9 cellular contexts compared by ENCODE assay signal in genomic region chr6:151240861-151241642, GRCh38. TPM values are rescaled to one million over a fixed set of nuclear protein-coding genes. Genes with fewer than 3 reads are reported as not detected.
DNase-seq lines count a peak whose midpoint lies in the region; ATAC-seq, FAIRE-seq and TF ChIP-seq lines count a peak whose summit lies in the region.
"Had no signal": no experiment of that assay in that cellular context is flagged by ENCODE, and none has a peak within 500 bp of the region (broad histone marks: within the 10 kb centered on the region; RNA-seq: fewer than 3 reads in every experiment).

No MANE protein-coding gene starts in this region.

- peak; percentile 35 for ATAC-seq in activated CD4-positive, alpha-beta T cell treated with anti-CD3 and anti-CD28 coated beads for 36 hours
- peak; percentile 14 for ATAC-seq in central memory CD8-positive, alpha-beta T cell (replicated peaks; ENCODE audit: extremely low read depth, poor library complexity, severe bottlenecking)

- TF ChIP-seq CTCF in kidney (IDR thresholded peaks at IDR 0.05; ENCODE audit: borderline replicate concordance, extremely low read depth, insufficient read depth) = no peak

- intact Hi-C loops in activated CD4-positive, alpha-beta T cell treated with anti-CD3 and anti-CD28 coated beads for 36 hours (cut with DNase I, micrococcal nuclease) = loop anchor here (1.0 kb wide), 2 partner anchors 83 to 149 kb away; no protein-coding TSS in a partner anchor
- intact Hi-C loops in kidney (cut with DNase I) = no loop called here

- 2% methylated on average over 60 to 63 of the region's 63 CpGs for WGBS in small intestine, 3 donors

- POLR2A ChIA-PET in activated CD4-positive, alpha-beta T cell treated with anti-CD3 and anti-CD28 coated beads for 36 hours (lab: Charles Lee) = interaction anchor here (0.7 kb wide), 1 partner anchor 40 kb away, joined by 4 read pairs; no protein-coding TSS in a partner anchor

- DNase-seq in activated CD4-positive, alpha-beta T cell treated with anti-CD3 and anti-CD28 coated beads for 36 hours = peak; percentile 39
- DNase-seq in activated CD4-positive, alpha-beta T cell treated with anti-CD3 and anti-CD28 coated beads for 4 hours = no peak
- DNase-seq in NT2/D1 (ENCODE audit: low read depth, low spot score) (peak; percentile 25), kidney (peak; percentile 86), small intestine (peak; percentile 8), cortex of kidney (lab: John Stamatoyannopoulos, UW) (no peak), LoVo (ENCODE audit: low spot score) (no peak)
- DNase-seq in central memory CD8-positive, alpha-beta T cell (ENCODE audit: low spot score in 2 of 2) = no peak

- peaks cover 62% of the 10 kb centered on the region for H3K27me3 Mint-ChIP-seq in activated CD4-positive, alpha-beta T cell treated with anti-CD3 and anti-CD28 coated beads for 36 hours
- peaks cover 78% of the 10 kb centered on the region for H3K27me3 Mint-ChIP-seq in central memory CD8-positive, alpha-beta T cell

- H3K36me3 Mint-ChIP-seq in activated CD4-positive, alpha-beta T cell treated with anti-CD3 and anti-CD28 coated beads for 36 hours (ENCODE audit: low read depth) = no peaks in the 10 kb centered on the region
- no peaks in the 10 kb centered on the region for H3K36me3 Mint-ChIP-seq in central memory CD8-positive, alpha-beta T cell (ENCODE audit: insufficient read depth)

- H3K27me3 ChIP-seq in NT2/D1 (ENCODE audit: insufficient read depth, insufficient read length) (peaks cover 6% of the 10 kb centered on the region), small intestine (ENCODE audit: control insufficient read depth in 2 of 2, insufficient read depth in 2 of 2, low read length in 2 of 2) (peaks cover 7 to 8% of the 10 kb centered on the region in 2 donors)

- no peak overlapping the region for H3K27ac Mint-ChIP-seq in activated CD4-positive, alpha-beta T cell treated with anti-CD3 and anti-CD28 coated beads for 36 hours
- H3K27ac Mint-ChIP-seq in central memory CD8-positive, alpha-beta T cell (ENCODE audit: low read depth) = no peak overlapping the region
- H3K27ac Mint-ChIP-seq: activated naive CD4-positive, alpha-beta T cell treated with anti-CD3 and anti-CD28 coated beads, Interleukin-2, amount 50 U/mL, for 72 hours had no signal

- peak overlapping the region; percentile 76 for H3K9ac ChIP-seq in NT2/D1 (ENCODE audit: insufficient read length, low read depth)
- peak overlapping the region; percentile 52 for H3K9ac ChIP-seq in kidney (ENCODE audit: low read length in 2 of 2)

- H3K4me3 Mint-ChIP-seq in activated CD4-positive, alpha-beta T cell treated with anti-CD3 and anti-CD28 coated beads for 36 hours = peak overlapping the region; percentile 51
- peak overlapping the region; percentile 37 for H3K4me3 Mint-ChIP-seq in central memory CD8-positive, alpha-beta T cell

- H3K4me1 ChIP-seq in NT2/D1 (ENCODE audit: insufficient read depth, insufficient read length) (no peaks in the 10 kb centered on the region), kidney (ENCODE audit: control insufficient read depth in 1 of 2, insufficient read depth in 1 of 2, low read depth in 1 of 2, low read length in 2 of 2) (peaks cover 0 to 3% of the 10 kb centered on the region in 2 donors), small intestine (ENCODE audit: control insufficient read depth in 2 of 2, insufficient read depth in 1 of 2, low read depth in 1 of 2, low read length in 1 of 2) (no peaks in the 10 kb centered on the region)

- no peaks in the 10 kb centered on the region for H3K9me3 ChIP-seq in NT2/D1 (ENCODE audit: insufficient read depth, low read length)
- no peaks in the 10 kb centered on the region for H3K9me3 ChIP-seq in kidney (ENCODE audit: control insufficient read depth in 1 of 2, low read length in 2 of 2)
- H3K9me3 ChIP-seq in small intestine (ENCODE audit: control insufficient read depth, low read depth) = no peaks in the 10 kb centered on the region

- H3K4me1 Mint-ChIP-seq in activated CD4-positive, alpha-beta T cell treated with anti-CD3 and anti-CD28 coated beads for 36 hours = peaks cover 3% of the 10 kb centered on the region
- H3K4me1 Mint-ChIP-seq in central memory CD8-positive, alpha-beta T cell = peaks cover 3% of the 10 kb centered on the region

- CTCF ChIA-PET in activated CD4-positive, alpha-beta T cell treated with anti-CD3 and anti-CD28 coated beads for 36 hours (lab: Charles Lee) = interaction anchor here (1.1 to 2.4 kb wide), 2 partner anchors 11 to 84 kb away, joined by 4 to 12 read pairs; no protein-coding TSS in a partner anchor

- no peaks in the 10 kb centered on the region for H3K9me3 Mint-ChIP-seq in activated CD4-positive, alpha-beta T cell treated with anti-CD3 and anti-CD28 coated beads for 36 hours (ENCODE audit: low read depth)
- H3K9me3 Mint-ChIP-seq in central memory CD8-positive, alpha-beta T cell = no peaks in the 10 kb centered on the region
- H3K9me3 Mint-ChIP-seq: activated naive CD4-positive, alpha-beta T cell treated with anti-CD3 and anti-CD28 coated beads, Interleukin-2, amount 50 U/mL, for 72 hours had no signal

- FAIRE-seq in kidney (lab: Jason Lieb, UNC) (no peak), small intestine (lab: Jason Lieb, UNC) (no peak)

- H3K36me3 ChIP-seq in NT2/D1 (ENCODE audit: insufficient read depth, insufficient read length, low read length) = peaks cover 6% of the 10 kb centered on the region
- H3K36me3 ChIP-seq in kidney (ENCODE audit: control insufficient read depth in 1 of 2, insufficient read depth in 2 of 2, low read length in 2 of 2) = no peaks in the 10 kb centered on the region
- H3K36me3 ChIP-seq in small intestine (ENCODE audit: control insufficient read depth in 2 of 2, insufficient read depth in 2 of 2, low read length in 2 of 2) = no peaks in the 10 kb centered on the region

- peak overlapping the region; percentile 78 for H3K4me3 ChIP-seq in NT2/D1 (ENCODE audit: insufficient read length, low read depth)
- H3K4me3 ChIP-seq in kidney (ENCODE audit: low read length in 2 of 2) = peak overlapping the region; percentile 64 to 68
- peak overlapping the region; percentile 41 to 50 for H3K4me3 ChIP-seq in small intestine (ENCODE audit: low read depth in 1 of 2, low read length in 2 of 2)

- H3K27ac ChIP-seq in kidney (ENCODE audit: low read depth in 2 of 2, low read length in 2 of 2) (peak overlapping the region; percentile 84 to 85), small intestine (ENCODE audit: low read depth in 1 of 2, low read length in 1 of 2) (peak overlapping the region in 1 of 2 donors; percentile 85)

RNA-seq across cellular contexts. Expression of gene AKAP12, which starts 1.3 kb away (rescaled TPM):
- 1 to 10 TPM; 4.1 to 5.0 TPM for total RNA-seq in activated CD4-positive, alpha-beta T cell treated with anti-CD3 and anti-CD28 coated beads for 36 hours
- 84.6 TPM for total RNA-seq in kidney
- polyA plus RNA-seq in kidney (ENCODE audit: insufficient read depth, low read depth, low replicate concordance) = 10.2 TPM
- polyA plus RNA-seq in small intestine = 10 to 100 TPM in 1 of 3 donors, 1 to 10 TPM in 1, under 1 TPM in 1; 0.67 to 23.3 (median 3.5) TPM

Comparison
In these comparisons a context has a peak if more than half of its experiments do, and no peak if none do; other contexts are left out.
1. DNase-seq: peak in activated CD4-positive, alpha-beta T cell treated with anti-CD3 and anti-CD28 coated beads for 36 hours (single experiment), NT2/D1 (single experiment), kidney (single experiment) and small intestine (single experiment); none in activated CD4-positive, alpha-beta T cell treated with anti-CD3 and anti-CD28 coated beads for 4 hours (0 of 2), central memory CD8-positive, alpha-beta T cell (0 of 2), cortex of kidney (single experiment) and LoVo (single experiment).
2. RNA of gene AKAP12, which starts 1.3 kb away (total RNA-seq): 84.6 TPM in kidney (single experiment); 4.1 to 5.0 TPM in activated CD4-positive, alpha-beta T cell treated with anti-CD3 and anti-CD28 coated beads for 36 hours; every median in the first group is over 10 times any median in the second.
3. Peak in every context shown above with its lines, with median percentiles within 50 percentile points of each other: H3K4me3 ChIP-seq.